ENCODE assay signal across 19 cellular contexts in the genomic region with DNA sequence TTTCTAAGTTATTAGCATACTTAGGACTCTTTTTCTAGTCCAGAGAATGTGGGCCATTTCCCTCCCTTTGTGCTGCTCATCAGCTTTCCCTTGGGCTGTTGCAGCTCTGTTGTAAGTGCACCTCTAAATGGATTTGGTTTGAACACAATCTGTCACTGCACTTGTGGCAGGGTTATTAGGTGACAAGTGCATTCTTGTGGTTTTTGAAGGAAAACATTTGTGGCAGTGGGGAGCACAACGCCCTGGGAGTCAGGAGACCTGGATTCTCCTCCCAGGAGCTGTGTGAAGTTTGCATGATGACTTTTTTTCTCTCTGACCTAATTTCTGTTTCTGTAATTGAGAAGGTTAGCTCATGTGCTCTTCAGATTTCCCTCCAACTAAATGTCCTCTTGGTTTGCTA.
A peak's percentile ranks its signal among the peaks of the same experiment; 100 is the strongest.
DNase-seq lines count a peak whose midpoint lies in the region; ATAC-seq, FAIRE-seq and TF ChIP-seq lines count a peak whose summit lies in the region.
"Had no signal": no experiment of that assay in that cellular context is flagged by ENCODE, and none has a peak within 500 bp of the region (broad histone marks: within the 10 kb centered on the region; RNA-seq: fewer than 3 reads in every experiment).

No MANE protein-coding gene starts in this region.

- in situ Hi-C loops in HAP-1 (cut with MboI; ENCODE audit: low sequenced_read_pairs) = no loop called here

- H3K36me3 ChIP-seq in thyroid gland (no peaks in the 10 kb centered on the region), HAP-1 (replicated peaks) (no peaks in the 10 kb centered on the region), aorta (ENCODE audit: control insufficient read depth in 1 of 2, insufficient read depth in 2 of 2, low read length in 1 of 2) (no peaks in the 10 kb centered on the region)

- H3K4me3 ChIP-seq in thyroid gland (replicated peaks in 1 of 3) = no peak overlapping the region
- H3K4me3 ChIP-seq in HAP-1 = no peak overlapping the region
- no peak overlapping the region for H3K4me3 ChIP-seq in aorta (ENCODE audit: low read length in 2 of 2)
- H3K4me3 ChIP-seq: PC-9 had no signal

- TF ChIP-seq POLR2A in thyroid gland (IDR thresholded peaks at IDR 0.05) = no peak

- peaks cover 4 to 6% of the 10 kb centered on the region in 2 donors for H3K4me1 ChIP-seq in thyroid gland
- H3K4me1 ChIP-seq in HAP-1 = no peaks in the 10 kb centered on the region
- no peaks in the 10 kb centered on the region for H3K4me1 ChIP-seq in aorta (ENCODE audit: control insufficient read depth in 1 of 2, insufficient read depth in 2 of 2, low read length in 2 of 2)

- H3K27me3 ChIP-seq in thyroid gland (no peaks in the 10 kb centered on the region), HAP-1 (ENCODE audit: low read depth) (no peaks in the 10 kb centered on the region), aorta (ENCODE audit: control insufficient read depth in 1 of 2, insufficient read depth in 2 of 2, low read length in 1 of 2) (no peaks in the 10 kb centered on the region)

- FAIRE-seq in RCC 7860 (lab: Jason Lieb, UNC) = no peak
- FAIRE-seq: GM19239, H54 had no signal

- intact Hi-C loops in thyroid gland (cut with DNase I) = no loop called here
- intact Hi-C loops in aorta (cut with DNase I) = no loop called here

- peak; percentile 2 for DNase-seq in H4 (ENCODE audit: low spot score)
- peak; percentile 28 for DNase-seq in RCC 7860 (ENCODE audit: low spot score)
- peak; percentile 64 for DNase-seq in kidney tubule cell (ENCODE audit: low spot score)
- peak; percentile 28 to 46 for DNase-seq in thyroid gland
- DNase-seq in NCI-H2081 (lab: John Stamatoyannopoulos, UW) = no peak
- DNase-seq in HAP-1 (ENCODE audit: low spot score in 2 of 2) = no peak
- no peak for DNase-seq in aorta
- DNase-seq: COR-L47, DMS153, IMR-90, Kasumi-1, NCI-H1105 treated with DMSO at 0.1 percent for 48 hours, NCI-H1694 treated with DMSO at 0.1 percent for 48 hours, NCI-H446 treated with DMSO at 0.1 percent for 48 hours, NCI-H748 treated with DMSO at 0.1 percent for 48 hours, PC-9 had no signal

- H3K9me3 ChIP-seq in thyroid gland = no peaks in the 10 kb centered on the region
- H3K9me3 ChIP-seq in HAP-1 = no peaks in the 10 kb centered on the region
- H3K9me3 ChIP-seq in aorta (ENCODE audit: control insufficient read depth, low read length) = no peaks in the 10 kb centered on the region

- H3K27ac ChIP-seq in thyroid gland (no peak overlapping the region), aorta (ENCODE audit: low read depth in 1 of 2, low read length in 2 of 2) (no peak overlapping the region)
- H3K27ac ChIP-seq: C4-2B, PC-9 had no signal

- 20 to 33% methylated on average over 1 of the region's 1 CpG for WGBS in thyroid gland, 2 donors
- WGBS in aorta, 2 donors = 40 to 46% methylated on average over 1 of the region's 1 CpG

- ATAC-seq in aorta (ENCODE audit: low FRiP score) = no peak

- no peak for TF ChIP-seq CTCF in thyroid gland (IDR thresholded peaks at IDR 0.05)

Comparison
In these comparisons a context has a peak if more than half of its experiments do, and no peak if none do; other contexts are left out.
1. DNase-seq: peak in H4 (single experiment), RCC 7860 (single experiment), kidney tubule cell (single experiment) and thyroid gland (2 of 2); none in NCI-H2081 (0 of 2), HAP-1 (0 of 2) and aorta (0 of 2).